ENCODE assay signal across 1 cellular context in genomic region chr1:44553127-44553758, GRCh38.
TF ChIP-seq lines count a peak whose summit lies in the region.

No MANE protein-coding gene starts in this region.

TF ChIP-seq in GM23338, 12 proteins besides CTCF, POLR2A, EP300 and RAD21 (continued from another document):
- TF ChIP-seq EZH2 (IDR thresholded peaks at IDR 0.05; ENCODE audit: low read depth, unreplicated experiment), result no peak
- no peak for TF ChIP-seq ZNF462 (CRISPR knock-in tag; IDR thresholded peaks at IDR 0.05)
- TF ChIP-seq ZNF114 (CRISPR knock-in tag; IDR thresholded peaks at IDR 0.05), result no peak
